Comparison of ENCODE assay signal across 16 cellular contexts in genomic region chr3:140113983-140114923, GRCh38.
"Had no signal": no experiment of that assay in that cellular context is flagged by ENCODE, and none has a peak within 500 bp of the region (broad histone marks: within the 10 kb centered on the region; RNA-seq: fewer than 3 reads in every experiment).

No MANE protein-coding gene starts in this region.

- H3K9me3 ChIP-seq: esophagus muscularis mucosa, testis, upper lobe of right lung had no signal

- H3K4me3 Mint-ChIP-seq: activated naive CD8-positive, alpha-beta T cell treated with anti-CD3 and anti-CD28 coated beads, Interleukin-2, amount 10 ng/mL, durations not matched to agents 7 days and 5 days; brain; central memory CD8-positive, alpha-beta T cell; nephron; stimulated activated naive CD8-positive, alpha-beta T cell treated with anti-CD3 and anti-CD28 coated beads, Interleukin-15, Interleukin-2, amounts not matched to agents 100 ng/mL and 50 ng/mL, for 24 hours had no signal

- DNase-seq: activated CD4-positive, CD25-positive, alpha-beta regulatory T cell treated with anti-CD3 and anti-CD28 coated beads, Interleukin-2, amount 50 U/mL, for 72 hours; activated naive CD4-positive, alpha-beta T cell; activated naive CD8-positive, alpha-beta T cell treated with anti-CD3 and anti-CD28 coated beads, Interleukin-2, amount 10 ng/mL, durations not matched to agents 7 days and 5 days; activated T-cell treated with anti-CD3 and anti-CD28 coated beads for 4 hours; hippocampal formation; kidney; mesendoderm; testis; upper lobe of right lung had no signal

- H3K27me3 ChIP-seq: esophagus muscularis mucosa, testis, upper lobe of right lung had no signal

- H3K9me3 Mint-ChIP-seq: activated naive CD8-positive, alpha-beta T cell treated with anti-CD3 and anti-CD28 coated beads, Interleukin-2, amount 10 ng/mL, durations not matched to agents 7 days and 5 days; brain; central memory CD8-positive, alpha-beta T cell; nephron; stimulated activated naive CD8-positive, alpha-beta T cell treated with anti-CD3 and anti-CD28 coated beads, Interleukin-15, Interleukin-2, amounts not matched to agents 100 ng/mL and 50 ng/mL, for 24 hours had no signal

- H3K4me3 ChIP-seq: coronary artery, esophagus muscularis mucosa, testis, upper lobe of right lung had no signal

- H3K36me3 Mint-ChIP-seq: brain had no signal

- H3K4me1 ChIP-seq: testis, upper lobe of right lung had no signal

- H3K36me3 ChIP-seq: esophagus muscularis mucosa, upper lobe of right lung had no signal

- ATAC-seq: sciatic nerve, upper lobe of right lung had no signal

- H3K27ac Mint-ChIP-seq: activated naive CD8-positive, alpha-beta T cell treated with anti-CD3 and anti-CD28 coated beads, Interleukin-2, amount 10 ng/mL, durations not matched to agents 7 days and 5 days; brain; nephron; stimulated activated naive CD8-positive, alpha-beta T cell treated with anti-CD3 and anti-CD28 coated beads, Interleukin-15, Interleukin-2, amounts not matched to agents 100 ng/mL and 50 ng/mL, for 24 hours had no signal

- H3K4me1 Mint-ChIP-seq: activated naive CD8-positive, alpha-beta T cell treated with anti-CD3 and anti-CD28 coated beads, Interleukin-2, amount 10 ng/mL, durations not matched to agents 7 days and 5 days; central memory CD8-positive, alpha-beta T cell had no signal

- H3K27ac ChIP-seq: coronary artery, esophagus muscularis mucosa, testis, upper lobe of right lung had no signal
